8 cellular contexts compared by ENCODE assay signal in genomic region chr2:24792874-24793751, GRCh38. TPM values are rescaled to one million over a fixed set of nuclear protein-coding genes. Genes with fewer than 3 reads are reported as not detected.
DNase-seq lines count a peak whose midpoint lies in the region; ATAC-seq lines count a peak whose summit lies in the region.

A gene with protein sequence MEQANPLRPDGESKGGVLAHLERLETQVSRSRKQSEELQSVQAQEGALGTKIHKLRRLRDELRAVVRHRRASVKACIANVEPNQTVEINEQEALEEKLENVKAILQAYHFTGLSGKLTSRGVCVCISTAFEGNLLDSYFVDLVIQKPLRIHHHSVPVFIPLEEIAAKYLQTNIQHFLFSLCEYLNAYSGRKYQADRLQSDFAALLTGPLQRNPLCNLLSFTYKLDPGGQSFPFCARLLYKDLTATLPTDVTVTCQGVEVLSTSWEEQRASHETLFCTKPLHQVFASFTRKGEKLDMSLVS (plus strand): TSS chr2:24793425. CDS start chr2:24793920, 495 bp downstream.
PTRHD1 (minus strand) TSS chr2:24793391; CDS start chr2:24793377, 14 bp downstream.

- DNase-seq in CD1c-positive myeloid dendritic cell (ENCODE audit: extremely low spot score) (peak; percentile 97), NCI-H748 (lab: John Stamatoyannopoulos, UW; ENCODE audit: unreplicated experiment) (peak; percentile 98), dedifferentiated amniotic fluid mesenchymal stem cell (ENCODE audit: extremely low spot score) (peak; percentile 96), left lobe of liver (ENCODE audit: low spot score) (peak; percentile 97)
- peak; percentile 92 for DNase-seq in activated CD4-positive, alpha-beta T cell treated with anti-CD3 and anti-CD28 coated beads, Interleukin-2, amount 50 U/mL, for 1 hour
- DNase-seq in stimulated activated CD4-positive, alpha-beta T cell treated with anti-CD3 and anti-CD28 coated beads, Interleukin-2, amount 100 ng/mL, for 4 hours (ENCODE audit: low read depth), result peak; percentile 92

- peak; percentile 93 for ATAC-seq in GM19372 (IDR thresholded peaks at IDR 0.05; ENCODE audit: low read depth, unreplicated experiment)
- peak; percentile 80 for ATAC-seq in HG03558 (IDR thresholded peaks at IDR 0.05; ENCODE audit: extremely low read depth, unreplicated experiment)
- ATAC-seq in left lobe of liver, result peak; percentile 96

RNA-seq across cellular contexts. Expression of the first gene that starts in this region (rescaled TPM):
- 2.0 TPM for total RNA-seq in left lobe of liver

RNA-seq across cellular contexts. Expression of gene PTRHD1, which starts in this region (rescaled TPM):
- total RNA-seq in left lobe of liver, result 13.4 TPM

Comparison
In these comparisons a context has a peak if more than half of its experiments do, and no peak if none do; other contexts are left out.
1. Peak in every context shown above with its lines: DNase-seq and ATAC-seq.